Comparison of ENCODE assay signal across 24 cellular contexts in the genomic region with DNA sequence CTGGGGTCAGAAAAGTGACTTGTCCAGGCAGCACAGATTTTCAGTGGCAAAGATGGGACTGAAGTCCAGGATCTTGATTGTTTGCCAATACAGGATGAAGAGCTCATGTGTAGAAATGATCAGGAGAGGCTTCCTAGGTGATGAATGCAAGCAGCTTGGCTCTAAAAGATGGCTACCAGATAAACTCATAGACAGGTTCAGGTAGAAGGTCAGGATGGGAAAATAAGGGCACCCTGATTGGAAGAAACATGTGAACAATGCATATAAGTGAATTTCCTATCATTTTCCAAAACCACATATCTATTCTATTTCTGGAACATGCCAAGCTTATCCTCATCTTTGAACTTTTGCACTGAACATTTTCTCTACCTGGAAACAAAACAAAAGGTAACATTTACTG.
"Had no signal": no experiment of that assay in that cellular context is flagged by ENCODE, and none has a peak within 500 bp of the region (broad histone marks: within the 10 kb centered on the region; RNA-seq: fewer than 3 reads in every experiment).

No MANE protein-coding gene starts in this region.

- H3K9me3 ChIP-seq: colonic mucosa, esophagus squamous epithelium, right lobe of liver, thoracic aorta, upper lobe of left lung, vagina had no signal

- H3K4me1 ChIP-seq: colonic mucosa, vagina had no signal

- H3K27me3 ChIP-seq: colonic mucosa, esophagus squamous epithelium, heart right ventricle, left lung, right lobe of liver, upper lobe of left lung, vagina had no signal

- H3K36me3 ChIP-seq: colonic mucosa, esophagus squamous epithelium, heart right ventricle, left lung, right lobe of liver, thoracic aorta, upper lobe of left lung, vagina, WERI-Rb-1 had no signal

- ATAC-seq: activated CD4-positive, CD25-positive, alpha-beta regulatory T cell treated with anti-CD3 and anti-CD28 coated beads, Interleukin-2, amount 50 U/mL, for 24 hours; heart right ventricle; left lung; stimulated activated naive CD8-positive, alpha-beta T cell treated with anti-CD3 and anti-CD28 coated beads, Interleukin-15, Interleukin-2, amounts not matched to agents 100 U/mL and 50 U/mL, for 24 hours had no signal

- H3K4me3 ChIP-seq: colonic mucosa, esophagus squamous epithelium, heart right ventricle, left lung, right lobe of liver, thoracic aorta, upper lobe of left lung, vagina had no signal

- H3K27ac ChIP-seq: colonic mucosa, epithelial cell of prostate, esophagus squamous epithelium, heart right ventricle, left lung, right lobe of liver, thoracic aorta, upper lobe of left lung, vagina, WERI-Rb-1 had no signal

- DNase-seq: activated CD4-positive, alpha-beta T cell treated with anti-CD3 and anti-CD28 coated beads for 48 hours; activated CD4-positive, alpha-beta T cell treated with anti-CD3 and anti-CD28 coated beads, Interleukin-2, amount 50 U/mL, for 48 hours; activated CD8-positive, alpha-beta memory T cell treated with anti-CD3 and anti-CD28 coated beads for 24 hours; activated effector memory CD4-positive, alpha-beta T cell treated with Interleukin-2 at 50 U/mL for 16 hours; activated naive CD4-positive, alpha-beta T cell treated with Interleukin-2 at 50 U/mL for 16 hours; anterior cingulate cortex; cerebellar nuclear complex; colonic mucosa; effector CD8-positive, alpha-beta T cell; esophagus squamous epithelium; foreskin melanocyte; heart right ventricle; kidney glomerular epithelial cell; left lung; right lobe of liver; stimulated activated CD4-positive, alpha-beta T cell treated with anti-CD3 and anti-CD28 coated beads, Interleukin-12 subunit alpha, Interleukin-12 subunit beta, amount 100 ng/mL, for 4 hours; stimulated activated CD4-positive, alpha-beta T cell treated with anti-CD3 and anti-CD28 coated beads, Interleukin-4, amount 100 ng/mL, for 1 hour; stimulated activated naive CD8-positive, alpha-beta T cell treated with anti-CD3 and anti-CD28 coated beads, Interleukin-15, Interleukin-2, amounts not matched to agents 100 U/mL and 50 U/mL, for 24 hours; upper lobe of left lung; WERI-Rb-1 had no signal
